Comparison of ENCODE assay signal across 8 cellular contexts in genomic region chr6:44257753-44258324, GRCh38. TPM values are rescaled to one million over a fixed set of nuclear protein-coding genes. Genes with fewer than 3 reads are reported as not detected.
DNase-seq lines count a peak whose midpoint lies in the region; ATAC-seq lines count a peak whose summit lies in the region.

No MANE protein-coding gene starts in this region.

- ATAC-seq in HG03103 (IDR thresholded peaks at IDR 0.05; ENCODE audit: low read depth, unreplicated experiment) = peak; percentile 14
- peak; percentile 0 for ATAC-seq in activated naive CD8-positive, alpha-beta T cell treated with anti-CD3 and anti-CD28 coated beads, Interleukin-2, amount 50 U/mL, for 24 hours
- peak; percentile 37 for ATAC-seq in memory B cell (ENCODE audit: low read depth)
- no peak for ATAC-seq in GM21786 (IDR thresholded peaks at IDR 0.05; ENCODE audit: unreplicated experiment)

- H3K4me1 Mint-ChIP-seq in activated CD4-positive, alpha-beta T cell treated with anti-CD3 and anti-CD28 coated beads, Interleukin-2, amount 10 ng/mL, durations not matched to agents 24 days and 14 days = peaks cover 60% of the 10 kb centered on the region
- peaks cover 74% of the 10 kb centered on the region for H3K4me1 Mint-ChIP-seq in activated naive CD8-positive, alpha-beta T cell treated with anti-CD3 and anti-CD28 coated beads, Interleukin-2, amount 50 U/mL, for 24 hours
- peaks cover 60% of the 10 kb centered on the region for H3K4me1 Mint-ChIP-seq in memory B cell

- intact Hi-C loops in activated CD4-positive, alpha-beta T cell treated with anti-CD3 and anti-CD28 coated beads, Interleukin-2, amount 10 ng/mL, durations not matched to agents 24 days and 14 days (cut with micrococcal nuclease) = loop anchor here (1.0 to 2.0 kb wide), 3 partner anchors 11 to 86 kb away; partner anchors contain the start of genes HSP90AB1 and SLC29A1

- no peaks in the 10 kb centered on the region for H3K27me3 Mint-ChIP-seq in activated CD4-positive, alpha-beta T cell treated with anti-CD3 and anti-CD28 coated beads, Interleukin-2, amount 10 ng/mL, durations not matched to agents 24 days and 14 days
- no peaks in the 10 kb centered on the region for H3K27me3 Mint-ChIP-seq in activated naive CD8-positive, alpha-beta T cell treated with anti-CD3 and anti-CD28 coated beads, Interleukin-2, amount 50 U/mL, for 24 hours
- no peaks in the 10 kb centered on the region for H3K27me3 Mint-ChIP-seq in memory B cell

- H3K4me3 Mint-ChIP-seq in activated CD4-positive, alpha-beta T cell treated with anti-CD3 and anti-CD28 coated beads, Interleukin-2, amount 10 ng/mL, durations not matched to agents 24 days and 14 days = peak overlapping the region; percentile 86
- peak overlapping the region; percentile 81 for H3K4me3 Mint-ChIP-seq in activated naive CD8-positive, alpha-beta T cell treated with anti-CD3 and anti-CD28 coated beads, Interleukin-2, amount 50 U/mL, for 24 hours
- H3K4me3 Mint-ChIP-seq in memory B cell = peak overlapping the region; percentile 87

- no peaks in the 10 kb centered on the region for H3K9me3 Mint-ChIP-seq in activated CD4-positive, alpha-beta T cell treated with anti-CD3 and anti-CD28 coated beads, Interleukin-2, amount 10 ng/mL, durations not matched to agents 24 days and 14 days
- H3K9me3 Mint-ChIP-seq in activated naive CD8-positive, alpha-beta T cell treated with anti-CD3 and anti-CD28 coated beads, Interleukin-2, amount 50 U/mL, for 24 hours = no peaks in the 10 kb centered on the region
- no peaks in the 10 kb centered on the region for H3K9me3 Mint-ChIP-seq in memory B cell

- peaks cover 76% of the 10 kb centered on the region for H3K36me3 Mint-ChIP-seq in activated CD4-positive, alpha-beta T cell treated with anti-CD3 and anti-CD28 coated beads, Interleukin-2, amount 10 ng/mL, durations not matched to agents 24 days and 14 days (ENCODE audit: low read depth)
- peaks cover 51% of the 10 kb centered on the region for H3K36me3 Mint-ChIP-seq in activated naive CD8-positive, alpha-beta T cell treated with anti-CD3 and anti-CD28 coated beads, Interleukin-2, amount 50 U/mL, for 24 hours (ENCODE audit: low read depth)
- H3K36me3 Mint-ChIP-seq in memory B cell = peaks cover 20% of the 10 kb centered on the region

- DNase-seq in activated CD4-positive, alpha-beta T cell treated with anti-CD3 and anti-CD28 coated beads, Interleukin-2, amount 10 ng/mL, durations not matched to agents 24 days and 14 days = no peak
- no peak for DNase-seq in activated CD4-positive, alpha-beta T cell treated with anti-CD3 and anti-CD28 coated beads, Interleukin-2, amount 50 U/mL, for 4 hours
- peak; percentile 42 for DNase-seq in activated naive CD8-positive, alpha-beta T cell treated with anti-CD3 and anti-CD28 coated beads, Interleukin-2, amount 50 U/mL, for 24 hours
- DNase-seq in memory B cell (ENCODE audit: low spot score in 2 of 2) = no peak
- DNase-seq in activated CD4-positive, CD25-positive, alpha-beta regulatory T cell (lab: John Stamatoyannopoulos, UW) = no peak
- no peak for DNase-seq in NCI-H1105 treated with DMSO at 0.1 percent for 48 hours (lab: John Stamatoyannopoulos, UW)

- H3K27ac Mint-ChIP-seq in activated CD4-positive, alpha-beta T cell treated with anti-CD3 and anti-CD28 coated beads, Interleukin-2, amount 10 ng/mL, durations not matched to agents 24 days and 14 days = peak overlapping the region; percentile 94
- H3K27ac Mint-ChIP-seq in activated naive CD8-positive, alpha-beta T cell treated with anti-CD3 and anti-CD28 coated beads, Interleukin-2, amount 50 U/mL, for 24 hours = peak overlapping the region; percentile 94
- peak overlapping the region; percentile 94 for H3K27ac Mint-ChIP-seq in memory B cell

RNA-seq across cellular contexts. Expression of gene SLC35B2, which starts 0.5 kb away (rescaled TPM):
- total RNA-seq in activated CD4-positive, alpha-beta T cell treated with anti-CD3 and anti-CD28 coated beads, Interleukin-2, amount 10 ng/mL, durations not matched to agents 24 days and 14 days = 25.3 and 28.0 TPM in 2 replicates

RNA-seq across cellular contexts. Expression of gene NFKBIE, which starts 7.5 kb away (rescaled TPM):
- total RNA-seq in activated CD4-positive, alpha-beta T cell treated with anti-CD3 and anti-CD28 coated beads, Interleukin-2, amount 10 ng/mL, durations not matched to agents 24 days and 14 days = 27.6 and 28.2 TPM in 2 replicates

RNA-seq across cellular contexts. Expression of gene HSP90AB1, which starts 10.9 kb away (rescaled TPM):
- total RNA-seq in activated CD4-positive, alpha-beta T cell treated with anti-CD3 and anti-CD28 coated beads, Interleukin-2, amount 10 ng/mL, durations not matched to agents 24 days and 14 days = 2,450 and 2,479 TPM in 2 replicates

RNA-seq across cellular contexts. Expression of gene TMEM151B, which starts 12.4 kb away (rescaled TPM):
- 0.07 TPM in 1 of 2 replicates, not detected in the other for total RNA-seq in activated CD4-positive, alpha-beta T cell treated with anti-CD3 and anti-CD28 coated beads, Interleukin-2, amount 10 ng/mL, durations not matched to agents 24 days and 14 days

RNA-seq across cellular contexts. Expression of gene SLC29A1, which starts 34.4 kb away (rescaled TPM):
- 139 and 144 TPM in 2 replicates for total RNA-seq in activated CD4-positive, alpha-beta T cell treated with anti-CD3 and anti-CD28 coated beads, Interleukin-2, amount 10 ng/mL, durations not matched to agents 24 days and 14 days
